16 cellular contexts compared by ENCODE assay signal in the genomic region with DNA sequence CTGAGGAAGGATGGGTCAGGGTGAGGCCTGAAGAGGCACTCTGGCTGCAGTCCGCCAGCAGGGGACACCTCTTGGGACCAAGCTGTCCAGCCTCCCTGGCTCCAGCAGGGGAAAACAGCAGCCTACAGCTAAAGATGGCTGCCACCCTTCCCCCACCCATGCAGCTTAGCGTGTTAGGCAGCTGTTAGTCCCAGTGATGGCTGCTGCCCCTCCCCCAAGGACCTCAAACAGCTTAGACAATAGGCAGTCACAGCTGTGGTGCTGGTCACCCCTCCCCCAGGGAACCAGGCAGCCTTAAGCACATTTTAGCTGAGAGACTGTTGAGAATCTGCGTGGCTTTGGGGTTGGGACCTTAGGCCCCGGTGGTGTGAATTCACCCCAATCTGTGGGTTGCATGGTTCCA.
DNase-seq lines count a peak whose midpoint lies in the region; ATAC-seq and TF ChIP-seq lines count a peak whose summit lies in the region.
"Had no signal": no experiment of that assay in that cellular context is flagged by ENCODE, and none has a peak within 500 bp of the region (broad histone marks: within the 10 kb centered on the region; RNA-seq: fewer than 3 reads in every experiment).

No MANE protein-coding gene starts in this region.

- no peaks in the 10 kb centered on the region for H3K27me3 ChIP-seq in endodermal cell (ENCODE audit: control insufficient read depth, insufficient read depth, low read length, poor library complexity, severe bottlenecking)
- H3K27me3 ChIP-seq: gastrocnemius medialis, neutrophil had no signal

- H3K4me1 ChIP-seq in endodermal cell (ENCODE audit: control insufficient read depth, insufficient read depth, low read length), result peaks cover 3% of the 10 kb centered on the region
- H3K4me1 ChIP-seq: gastrocnemius medialis had no signal

- peak overlapping the region; percentile 43 for H3K4me3 ChIP-seq in endodermal cell (ENCODE audit: low read length)
- H3K4me3 ChIP-seq: gastrocnemius medialis, skin epidermis had no signal

- H3K9ac ChIP-seq in endodermal cell (ENCODE audit: extremely low read depth, low read length, poor library complexity, severe bottlenecking), result no peak overlapping the region

- peak overlapping the region; percentile 92 for H3K27ac Mint-ChIP-seq in endodermal cell
- no peak overlapping the region for H3K27ac Mint-ChIP-seq in nephron progenitor cell
- H3K27ac Mint-ChIP-seq: activated CD8-positive, alpha-beta memory T cell treated with anti-CD3 and anti-CD28 coated beads, Interleukin-2, amount 10 ng/mL, durations not matched to agents 7 days and 5 days; activated naive CD4-positive, alpha-beta T cell treated with anti-CD3 and anti-CD28 coated beads, Interleukin-2, amount 10 ng/mL, durations not matched to agents 7 days and 5 days; CD8-positive, alpha-beta T cell had no signal

- H3K4me1 Mint-ChIP-seq in endodermal cell (peaks cover 19% of the 10 kb centered on the region), nephron progenitor cell (peaks cover 5% of the 10 kb centered on the region)
- H3K4me1 Mint-ChIP-seq: activated CD8-positive, alpha-beta memory T cell treated with anti-CD3 and anti-CD28 coated beads, Interleukin-2, amount 10 ng/mL, durations not matched to agents 7 days and 5 days; activated naive CD4-positive, alpha-beta T cell treated with anti-CD3 and anti-CD28 coated beads, Interleukin-2, amount 10 ng/mL, durations not matched to agents 7 days and 5 days had no signal

- H3K4me3 Mint-ChIP-seq in endodermal cell, result no peak overlapping the region
- H3K4me3 Mint-ChIP-seq in nephron progenitor cell, result no peak overlapping the region
- H3K4me3 Mint-ChIP-seq: activated CD8-positive, alpha-beta memory T cell treated with anti-CD3 and anti-CD28 coated beads, Interleukin-2, amount 10 ng/mL, durations not matched to agents 7 days and 5 days; activated naive CD4-positive, alpha-beta T cell treated with anti-CD3 and anti-CD28 coated beads, Interleukin-2, amount 10 ng/mL, durations not matched to agents 7 days and 5 days; CD8-positive, alpha-beta T cell had no signal

- no peaks in the 10 kb centered on the region for H3K36me3 ChIP-seq in endodermal cell (ENCODE audit: control insufficient read depth, insufficient read depth, low read length)
- H3K36me3 ChIP-seq: gastrocnemius medialis, neutrophil had no signal

- H3K36me3 Mint-ChIP-seq in endodermal cell (ENCODE audit: low read depth) (peaks cover 2% of the 10 kb centered on the region), nephron progenitor cell (ENCODE audit: low read depth) (peaks cover 6% of the 10 kb centered on the region)
- H3K36me3 Mint-ChIP-seq: activated CD8-positive, alpha-beta memory T cell treated with anti-CD3 and anti-CD28 coated beads, Interleukin-2, amount 10 ng/mL, durations not matched to agents 7 days and 5 days; activated naive CD4-positive, alpha-beta T cell treated with anti-CD3 and anti-CD28 coated beads, Interleukin-2, amount 10 ng/mL, durations not matched to agents 7 days and 5 days; CD8-positive, alpha-beta T cell had no signal

- H3K27me3 Mint-ChIP-seq in endodermal cell (ENCODE audit: insufficient read depth), result no peaks in the 10 kb centered on the region
- H3K27me3 Mint-ChIP-seq in nephron progenitor cell (ENCODE audit: low read depth, poor library complexity), result peaks cover 3% of the 10 kb centered on the region
- H3K27me3 Mint-ChIP-seq: activated CD8-positive, alpha-beta memory T cell treated with anti-CD3 and anti-CD28 coated beads, Interleukin-2, amount 10 ng/mL, durations not matched to agents 7 days and 5 days; activated naive CD4-positive, alpha-beta T cell treated with anti-CD3 and anti-CD28 coated beads, Interleukin-2, amount 10 ng/mL, durations not matched to agents 7 days and 5 days had no signal

- peak; percentile 77 for TF ChIP-seq CTCF in endodermal cell (conservative IDR thresholded peaks at IDR 0.05)
- no peak for TF ChIP-seq CTCF in nephron progenitor cell (IDR thresholded peaks at IDR 0.05)

- 45 to 49% methylated on average over 4 of the region's 4 CpGs for WGBS in endodermal cell (ENCODE audit: insufficient coverage in 1 of 2, insufficient read length in 1 of 2), 2 experiments

- peak; percentile 49 for DNase-seq in DMS53 (lab: John Stamatoyannopoulos, UW)
- no peak for DNase-seq in DMS53 treated with DMSO at 0.1 percent for 48 hours (lab: John Stamatoyannopoulos, UW; ENCODE audit: unreplicated experiment)
- peak; percentile 10 for DNase-seq in LHCN-M2 (ENCODE audit: low read depth)
- DNase-seq in endodermal cell, result peak; percentile 96
- peak; percentile 41 for DNase-seq in nephron progenitor cell
- DNase-seq in effector CD4-positive, alpha-beta T cell, result no peak
- DNase-seq: activated CD8-positive, alpha-beta memory T cell treated with anti-CD3 and anti-CD28 coated beads, Interleukin-2, amount 10 ng/mL, durations not matched to agents 7 days and 5 days; activated naive CD4-positive, alpha-beta T cell treated with anti-CD3 and anti-CD28 coated beads, Interleukin-2, amount 10 ng/mL, durations not matched to agents 7 days and 5 days; CD8-positive, alpha-beta T cell; gastrocnemius medialis; NCI-H146 had no signal

- peaks cover 8% of the 10 kb centered on the region for H3K9me3 Mint-ChIP-seq in endodermal cell
- peaks cover 14% of the 10 kb centered on the region for H3K9me3 Mint-ChIP-seq in nephron progenitor cell

- no peak for ATAC-seq in HG03196 (IDR thresholded peaks at IDR 0.05; ENCODE audit: unreplicated experiment)
- no peak for ATAC-seq in HG02610 (IDR thresholded peaks at IDR 0.05; ENCODE audit: unreplicated experiment)
- ATAC-seq: activated CD8-positive, alpha-beta memory T cell treated with anti-CD3 and anti-CD28 coated beads, Interleukin-2, amount 10 ng/mL, durations not matched to agents 7 days and 5 days; CD8-positive, alpha-beta T cell; gastrocnemius medialis had no signal

- no peaks in the 10 kb centered on the region for H3K9me3 ChIP-seq in endodermal cell (ENCODE audit: control insufficient read depth, low read length)
- H3K9me3 ChIP-seq: gastrocnemius medialis, neutrophil had no signal

- peak overlapping the region; percentile 69 for H3K27ac ChIP-seq in endodermal cell (ENCODE audit: low read depth, low read length)
- H3K27ac ChIP-seq: 22Rv1, gastrocnemius medialis, neutrophil, skin epidermis had no signal

Comparison
In these comparisons a context has a peak if more than half of its experiments do, and no peak if none do; other contexts are left out.
1. DNase-seq: peak in DMS53 (single experiment), LHCN-M2 (single experiment), endodermal cell (single experiment) and nephron progenitor cell (single experiment); none in DMS53 treated with DMSO at 0.1 percent for 48 hours (single experiment) and effector CD4-positive, alpha-beta T cell (single experiment).